ENCODE assay signal across 1 cellular context in the genomic region with DNA sequence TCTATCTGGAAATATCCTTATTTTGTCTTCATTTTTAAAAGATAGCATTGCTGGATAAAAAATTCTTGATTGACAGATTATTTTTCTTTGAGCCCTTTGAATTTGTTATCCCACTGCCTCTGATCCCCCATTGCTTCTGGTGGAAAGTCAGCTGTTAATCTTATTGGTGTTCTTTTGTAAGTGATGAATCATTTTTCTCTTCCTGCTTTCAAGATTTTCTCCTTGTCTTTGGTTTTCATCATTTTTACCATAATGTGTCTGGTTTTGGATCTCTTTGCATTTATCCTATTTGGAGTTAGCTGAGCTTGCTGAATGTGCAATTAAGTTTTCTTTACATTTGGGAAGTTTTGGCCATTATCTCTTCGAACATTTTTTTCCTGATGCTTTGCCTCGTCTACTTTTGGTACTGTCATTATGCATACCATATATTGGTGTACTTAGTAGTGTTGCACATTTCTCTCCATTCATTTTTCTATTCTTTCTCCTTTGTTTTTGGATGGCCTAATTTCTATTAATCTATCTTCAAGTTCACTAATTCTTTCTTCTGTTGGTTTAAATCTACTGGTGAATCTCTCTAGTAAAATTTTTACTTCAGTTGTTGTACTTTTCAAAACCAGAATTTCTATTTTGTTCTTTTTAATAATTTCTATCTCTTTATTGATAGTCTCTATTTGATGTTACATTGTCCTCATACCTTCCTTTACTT.
TF ChIP-seq lines count a peak whose summit lies in the region.

No MANE protein-coding gene starts in this region.

TF ChIP-seq in K562, 482 proteins besides CTCF, POLR2A, EP300 and RAD21 (continued from another document and continues in another):
- TF ChIP-seq, protein P1, sequence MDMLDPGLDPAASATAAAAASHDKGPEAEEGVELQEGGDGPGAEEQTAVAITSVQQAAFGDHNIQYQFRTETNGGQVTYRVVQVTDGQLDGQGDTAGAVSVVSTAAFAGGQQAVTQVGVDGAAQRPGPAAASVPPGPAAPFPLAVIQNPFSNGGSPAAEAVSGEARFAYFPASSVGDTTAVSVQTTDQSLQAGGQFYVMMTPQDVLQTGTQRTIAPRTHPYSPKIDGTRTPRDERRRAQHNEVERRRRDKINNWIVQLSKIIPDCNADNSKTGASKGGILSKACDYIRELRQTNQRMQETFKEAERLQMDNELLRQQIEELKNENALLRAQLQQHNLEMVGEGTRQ (CRISPR knock-in tag; IDR thresholded peaks at IDR 0.05) = no peak
- TF ChIP-seq, protein P2, sequence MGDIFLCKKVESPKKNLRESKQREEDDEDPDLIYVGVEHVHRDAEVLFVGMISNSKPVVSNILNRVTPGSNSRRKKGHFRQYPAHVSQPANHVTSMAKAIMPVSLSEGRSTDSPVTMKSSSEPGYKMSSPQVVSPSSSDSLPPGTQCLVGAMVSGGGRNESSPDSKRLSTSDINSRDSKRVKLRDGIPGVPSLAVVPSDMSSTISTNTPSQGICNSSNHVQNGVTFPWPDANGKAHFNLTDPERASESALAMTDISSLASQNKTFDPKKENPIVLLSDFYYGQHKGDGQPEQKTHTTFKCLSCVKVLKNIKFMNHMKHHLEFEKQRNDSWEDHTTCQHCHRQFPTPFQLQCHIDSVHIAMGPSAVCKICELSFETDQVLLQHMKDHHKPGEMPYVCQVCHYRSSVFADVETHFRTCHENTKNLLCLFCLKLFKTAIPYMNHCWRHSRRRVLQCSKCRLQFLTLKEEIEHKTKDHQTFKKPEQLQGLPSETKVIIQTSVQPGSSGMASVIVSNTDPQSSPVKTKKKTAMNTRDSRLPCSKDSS (IDR thresholded peaks at IDR 0.05; ENCODE audit: low read depth, partially characterized antibody) = peak; percentile 88
- TF ChIP-seq MEIS2 (IDR thresholded peaks at IDR 0.05; ENCODE audit: partially characterized antibody) (peak; percentile 43), ETV1 (tag; conservative IDR thresholded peaks at IDR 0.05; ENCODE audit: low read depth) (no peak), NR2C2 (CRISPR knock-in tag; IDR thresholded peaks at IDR 0.05) (no peak), NR2C2 (tag; IDR thresholded peaks at IDR 0.05) (no peak), HDAC2 (IDR thresholded peaks at IDR 0.05) (no peak), CBX2 (IDR thresholded peaks at IDR 0.05; ENCODE audit: insufficient read depth, low read length, poor library complexity, severe bottlenecking) (no peak), ZBTB8A (IDR thresholded peaks at IDR 0.05; ENCODE audit: partially characterized antibody) (no peak), ZNF57 (CRISPR knock-in tag; IDR thresholded peaks at IDR 0.05) (no peak), ZEB2 (IDR thresholded peaks at IDR 0.05) (peak; percentile 70), DDX20 (tag; IDR thresholded peaks at IDR 0.05; ENCODE audit: low read depth) (no peak), KDM2B (CRISPR knock-in tag; IDR thresholded peaks at IDR 0.05) (no peak), SETDB1 (IDR thresholded peaks at IDR 0.05; ENCODE audit: low read length) (no peak), CREB3 (tag; conservative IDR thresholded peaks at IDR 0.05; ENCODE audit: low read depth) (no peak), SIN3A (IDR thresholded peaks at IDR 0.05; ENCODE audit: borderline replicate concordance in 2 of 2, control insufficient read depth in 1 of 2, low read depth in 2 of 2, low read length in 2 of 2) (no peak), RBM22 (IDR thresholded peaks at IDR 0.05; ENCODE audit: low read depth, low read length, poor library complexity, severe bottlenecking) (no peak), SREBF2 (CRISPR knock-in tag; IDR thresholded peaks at IDR 0.05) (no peak), GTF2E2 (tag; IDR thresholded peaks at IDR 0.05) (no peak), FOXJ2 (tag; IDR thresholded peaks at IDR 0.05) (no peak), NCOA6 (IDR thresholded peaks at IDR 0.05) (no peak), SMAD2 (IDR thresholded peaks at IDR 0.05; ENCODE audit: low read depth, low read length) (no peak), PCBP2 (IDR thresholded peaks at IDR 0.05; ENCODE audit: low read depth, low read length, poor library complexity, severe bottlenecking) (no peak), ZNF79 (CRISPR knock-in tag; IDR thresholded peaks at IDR 0.05; ENCODE audit: low read depth) (no peak), RAD51 (IDR thresholded peaks at IDR 0.05; ENCODE audit: borderline replicate concordance, low read depth) (no peak), ZFP36 (IDR thresholded peaks at IDR 0.05; ENCODE audit: low read depth, low read length, partially characterized antibody) (no peak), DNMT1 (IDR thresholded peaks at IDR 0.05) (no peak), ETS2 (tag; IDR thresholded peaks at IDR 0.05; ENCODE audit: borderline replicate concordance, poor library complexity, severe bottlenecking) (no peak), ZSCAN32 (CRISPR knock-in tag; IDR thresholded peaks at IDR 0.05) (no peak), CBFA2T3 (IDR thresholded peaks at IDR 0.05) (no peak), HOXB6 (CRISPR knock-in tag; IDR thresholded peaks at IDR 0.05; ENCODE audit: borderline replicate concordance) (no peak), TCF3 (CRISPR knock-in tag; IDR thresholded peaks at IDR 0.05) (no peak), ZNF584 (CRISPR knock-in tag; IDR thresholded peaks at IDR 0.05; ENCODE audit: low read depth) (no peak), ZNF316 (IDR thresholded peaks at IDR 0.05) (peak; percentile 49; the same call in 1 of the 2 replicates), PTBP1 (IDR thresholded peaks at IDR 0.05; ENCODE audit: low read depth, low read length) (no peak), TFAM (CRISPR knock-in tag; conservative IDR thresholded peaks at IDR 0.05) (no peak), ZNF133 (CRISPR knock-in tag; IDR thresholded peaks at IDR 0.05) (no peak), MYNN (IDR thresholded peaks at IDR 0.05) (no peak), MYNN (CRISPR knock-in tag; IDR thresholded peaks at IDR 0.05) (no peak), DPF2 (IDR thresholded peaks at IDR 0.05) (peak; percentile 59), ZNF3 (CRISPR knock-in tag; IDR thresholded peaks at IDR 0.05) (no peak), ZSCAN29 (IDR thresholded peaks at IDR 0.05) (no peak), L3MBTL2 (IDR thresholded peaks at IDR 0.05) (no peak), NR2F6 (CRISPR knock-in tag; IDR thresholded peaks at IDR 0.05) (no peak), STAT5A (IDR thresholded peaks at IDR 0.05; ENCODE audit: borderline replicate concordance, low read length) (no peak), MECOM (CRISPR knock-in tag; IDR thresholded peaks at IDR 0.05) (no peak), RHOXF2B (CRISPR knock-in tag; conservative IDR thresholded peaks at IDR 0.05) (no peak), NR4A1 (CRISPR knock-in tag; IDR thresholded peaks at IDR 0.05) (no peak), NR4A1 (tag; IDR thresholded peaks at IDR 0.05) (no peak)
- TF ChIP-seq, protein P3, sequence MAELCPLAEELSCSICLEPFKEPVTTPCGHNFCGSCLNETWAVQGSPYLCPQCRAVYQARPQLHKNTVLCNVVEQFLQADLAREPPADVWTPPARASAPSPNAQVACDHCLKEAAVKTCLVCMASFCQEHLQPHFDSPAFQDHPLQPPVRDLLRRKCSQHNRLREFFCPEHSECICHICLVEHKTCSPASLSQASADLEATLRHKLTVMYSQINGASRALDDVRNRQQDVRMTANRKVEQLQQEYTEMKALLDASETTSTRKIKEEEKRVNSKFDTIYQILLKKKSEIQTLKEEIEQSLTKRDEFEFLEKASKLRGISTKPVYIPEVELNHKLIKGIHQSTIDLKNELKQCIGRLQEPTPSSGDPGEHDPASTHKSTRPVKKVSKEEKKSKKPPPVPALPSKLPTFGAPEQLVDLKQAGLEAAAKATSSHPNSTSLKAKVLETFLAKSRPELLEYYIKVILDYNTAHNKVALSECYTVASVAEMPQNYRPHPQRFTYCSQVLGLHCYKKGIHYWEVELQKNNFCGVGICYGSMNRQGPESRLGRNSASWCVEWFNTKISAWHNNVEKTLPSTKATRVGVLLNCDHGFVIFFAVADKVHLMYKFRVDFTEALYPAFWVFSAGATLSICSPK (IDR thresholded peaks at IDR 0.05; ENCODE audit: borderline replicate concordance) = no peak
- TF ChIP-seq, protein P4, sequence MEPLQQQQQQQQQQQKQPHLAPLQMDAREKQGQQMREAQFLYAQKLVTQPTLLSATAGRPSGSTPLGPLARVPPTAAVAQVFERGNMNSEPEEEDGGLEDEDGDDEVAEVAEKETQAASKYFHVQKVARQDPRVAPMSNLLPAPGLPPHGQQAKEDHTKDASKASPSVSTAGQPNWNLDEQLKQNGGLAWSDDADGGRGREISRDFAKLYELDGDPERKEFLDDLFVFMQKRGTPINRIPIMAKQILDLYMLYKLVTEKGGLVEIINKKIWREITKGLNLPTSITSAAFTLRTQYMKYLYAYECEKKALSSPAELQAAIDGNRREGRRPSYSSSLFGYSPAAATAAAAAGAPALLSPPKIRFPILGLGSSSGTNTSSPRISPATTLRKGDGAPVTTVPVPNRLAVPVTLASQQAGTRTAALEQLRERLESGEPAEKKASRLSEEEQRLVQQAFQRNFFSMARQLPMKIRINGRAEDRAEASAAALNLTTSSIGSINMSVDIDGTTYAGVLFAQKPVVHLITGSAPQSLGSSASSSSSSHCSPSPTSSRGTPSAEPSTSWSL (CRISPR knock-in tag; IDR thresholded peaks at IDR 0.05; ENCODE audit: borderline replicate concordance) = no peak
- TF ChIP-seq, protein P5, sequence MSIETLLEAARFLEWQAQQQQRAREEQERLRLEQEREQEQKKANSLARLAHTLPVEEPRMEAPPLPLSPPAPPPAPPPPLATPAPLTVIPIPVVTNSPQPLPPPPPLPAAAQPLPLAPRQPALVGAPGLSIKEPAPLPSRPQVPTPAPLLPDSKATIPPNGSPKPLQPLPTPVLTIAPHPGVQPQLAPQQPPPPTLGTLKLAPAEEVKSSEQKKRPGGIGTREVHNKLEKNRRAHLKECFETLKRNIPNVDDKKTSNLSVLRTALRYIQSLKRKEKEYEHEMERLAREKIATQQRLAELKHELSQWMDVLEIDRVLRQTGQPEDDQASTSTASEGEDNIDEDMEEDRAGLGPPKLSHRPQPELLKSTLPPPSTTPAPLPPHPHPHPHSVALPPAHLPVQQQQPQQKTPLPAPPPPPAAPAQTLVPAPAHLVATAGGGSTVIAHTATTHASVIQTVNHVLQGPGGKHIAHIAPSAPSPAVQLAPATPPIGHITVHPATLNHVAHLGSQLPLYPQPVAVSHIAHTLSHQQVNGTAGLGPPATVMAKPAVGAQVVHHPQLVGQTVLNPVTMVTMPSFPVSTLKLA (conservative IDR thresholded peaks at IDR 0.05) = no peak
- TF ChIP-seq, protein P6, sequence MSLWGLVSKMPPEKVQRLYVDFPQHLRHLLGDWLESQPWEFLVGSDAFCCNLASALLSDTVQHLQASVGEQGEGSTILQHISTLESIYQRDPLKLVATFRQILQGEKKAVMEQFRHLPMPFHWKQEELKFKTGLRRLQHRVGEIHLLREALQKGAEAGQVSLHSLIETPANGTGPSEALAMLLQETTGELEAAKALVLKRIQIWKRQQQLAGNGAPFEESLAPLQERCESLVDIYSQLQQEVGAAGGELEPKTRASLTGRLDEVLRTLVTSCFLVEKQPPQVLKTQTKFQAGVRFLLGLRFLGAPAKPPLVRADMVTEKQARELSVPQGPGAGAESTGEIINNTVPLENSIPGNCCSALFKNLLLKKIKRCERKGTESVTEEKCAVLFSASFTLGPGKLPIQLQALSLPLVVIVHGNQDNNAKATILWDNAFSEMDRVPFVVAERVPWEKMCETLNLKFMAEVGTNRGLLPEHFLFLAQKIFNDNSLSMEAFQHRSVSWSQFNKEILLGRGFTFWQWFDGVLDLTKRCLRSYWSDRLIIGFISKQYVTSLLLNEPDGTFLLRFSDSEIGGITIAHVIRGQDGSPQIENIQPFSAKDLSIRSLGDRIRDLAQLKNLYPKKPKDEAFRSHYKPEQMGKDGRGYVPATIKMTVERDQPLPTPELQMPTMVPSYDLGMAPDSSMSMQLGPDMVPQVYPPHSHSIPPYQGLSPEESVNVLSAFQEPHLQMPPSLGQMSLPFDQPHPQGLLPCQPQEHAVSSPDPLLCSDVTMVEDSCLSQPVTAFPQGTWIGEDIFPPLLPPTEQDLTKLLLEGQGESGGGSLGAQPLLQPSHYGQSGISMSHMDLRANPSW (CRISPR knock-in tag; IDR thresholded peaks at IDR 0.05) = no peak
- TF ChIP-seq, protein P7, sequence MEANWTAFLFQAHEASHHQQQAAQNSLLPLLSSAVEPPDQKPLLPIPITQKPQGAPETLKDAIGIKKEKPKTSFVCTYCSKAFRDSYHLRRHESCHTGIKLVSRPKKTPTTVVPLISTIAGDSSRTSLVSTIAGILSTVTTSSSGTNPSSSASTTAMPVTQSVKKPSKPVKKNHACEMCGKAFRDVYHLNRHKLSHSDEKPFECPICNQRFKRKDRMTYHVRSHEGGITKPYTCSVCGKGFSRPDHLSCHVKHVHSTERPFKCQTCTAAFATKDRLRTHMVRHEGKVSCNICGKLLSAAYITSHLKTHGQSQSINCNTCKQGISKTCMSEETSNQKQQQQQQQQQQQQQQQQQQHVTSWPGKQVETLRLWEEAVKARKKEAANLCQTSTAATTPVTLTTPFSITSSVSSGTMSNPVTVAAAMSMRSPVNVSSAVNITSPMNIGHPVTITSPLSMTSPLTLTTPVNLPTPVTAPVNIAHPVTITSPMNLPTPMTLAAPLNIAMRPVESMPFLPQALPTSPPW (CRISPR knock-in tag; IDR thresholded peaks at IDR 0.05) = no peak
- TF ChIP-seq, protein P8, sequence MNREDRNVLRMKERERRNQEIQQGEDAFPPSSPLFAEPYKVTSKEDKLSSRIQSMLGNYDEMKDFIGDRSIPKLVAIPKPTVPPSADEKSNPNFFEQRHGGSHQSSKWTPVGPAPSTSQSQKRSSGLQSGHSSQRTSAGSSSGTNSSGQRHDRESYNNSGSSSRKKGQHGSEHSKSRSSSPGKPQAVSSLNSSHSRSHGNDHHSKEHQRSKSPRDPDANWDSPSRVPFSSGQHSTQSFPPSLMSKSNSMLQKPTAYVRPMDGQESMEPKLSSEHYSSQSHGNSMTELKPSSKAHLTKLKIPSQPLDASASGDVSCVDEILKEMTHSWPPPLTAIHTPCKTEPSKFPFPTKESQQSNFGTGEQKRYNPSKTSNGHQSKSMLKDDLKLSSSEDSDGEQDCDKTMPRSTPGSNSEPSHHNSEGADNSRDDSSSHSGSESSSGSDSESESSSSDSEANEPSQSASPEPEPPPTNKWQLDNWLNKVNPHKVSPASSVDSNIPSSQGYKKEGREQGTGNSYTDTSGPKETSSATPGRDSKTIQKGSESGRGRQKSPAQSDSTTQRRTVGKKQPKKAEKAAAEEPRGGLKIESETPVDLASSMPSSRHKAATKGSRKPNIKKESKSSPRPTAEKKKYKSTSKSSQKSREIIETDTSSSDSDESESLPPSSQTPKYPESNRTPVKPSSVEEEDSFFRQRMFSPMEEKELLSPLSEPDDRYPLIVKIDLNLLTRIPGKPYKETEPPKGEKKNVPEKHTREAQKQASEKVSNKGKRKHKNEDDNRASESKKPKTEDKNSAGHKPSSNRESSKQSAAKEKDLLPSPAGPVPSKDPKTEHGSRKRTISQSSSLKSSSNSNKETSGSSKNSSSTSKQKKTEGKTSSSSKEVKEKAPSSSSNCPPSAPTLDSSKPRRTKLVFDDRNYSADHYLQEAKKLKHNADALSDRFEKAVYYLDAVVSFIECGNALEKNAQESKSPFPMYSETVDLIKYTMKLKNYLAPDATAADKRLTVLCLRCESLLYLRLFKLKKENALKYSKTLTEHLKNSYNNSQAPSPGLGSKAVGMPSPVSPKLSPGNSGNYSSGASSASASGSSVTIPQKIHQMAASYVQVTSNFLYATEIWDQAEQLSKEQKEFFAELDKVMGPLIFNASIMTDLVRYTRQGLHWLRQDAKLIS (CRISPR knock-in tag; IDR thresholded peaks at IDR 0.05) = no peak
